In the genomic region with DNA sequence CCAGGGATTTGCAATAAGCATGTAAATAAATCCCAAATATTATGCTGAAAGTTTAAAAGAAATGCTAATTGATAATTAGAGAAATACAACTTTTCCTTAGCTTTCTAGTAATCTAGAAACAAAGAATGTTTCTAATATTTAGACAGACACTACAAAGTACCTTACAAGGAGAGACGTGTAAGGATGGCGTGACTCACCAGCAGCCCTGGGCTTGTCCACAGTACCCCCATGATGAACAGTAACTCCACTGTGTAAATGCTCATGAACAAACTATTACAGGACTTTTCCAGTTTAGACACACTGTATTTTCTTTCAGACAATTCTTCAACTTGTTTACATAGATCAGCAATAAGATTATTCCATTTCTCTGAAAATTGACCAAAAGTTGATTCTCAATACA, we compare ENCODE assay signal across 8 cellular contexts.
DNase-seq lines count a peak whose midpoint lies in the region; ATAC-seq and TF ChIP-seq lines count a peak whose summit lies in the region.
"Not testable (repeated sequence)": the region's sequence is repeated elsewhere in the genome, so short reads cannot be mapped to it uniquely, and the experiment has no call there.

No MANE protein-coding gene starts in this region.

- peak overlapping the region; percentile 31 for H3K4me3 Mint-ChIP-seq in CD4-positive, alpha-beta T cell
- H3K4me3 Mint-ChIP-seq in H9; central memory CD8-positive, alpha-beta T cell; stimulated activated effector memory CD8-positive, alpha-beta T cell treated with anti-CD3 and anti-CD28 coated beads, Interleukin-12 subunit alpha, Interleukin-12 subunit beta, amount 100 ng/mL, for 72 hours: not testable (repeated sequence)
- peak overlapping the region; percentile 30 for H3K4me3 Mint-ChIP-seq in activated T-helper 2 cell treated with anti-CD3 and anti-CD28 coated beads, Interferon-gamma antibody, Interleukin-2, Interleukin-4, amounts not matched to agents 10 μg/mL and 5 μg/mL and 100 μg/mL, durations not matched to agents 14 hours and 24 hours and 36 hours (ENCODE audit: low read depth)
- peak overlapping the region; percentile 70 for H3K4me3 Mint-ChIP-seq in natural killer cell

- H3K23ac ChIP-seq in H9 (ENCODE audit: insufficient read length, low read depth, low read length): not testable (repeated sequence)

- not testable (repeated sequence) for H3K18ac ChIP-seq in H9 (ENCODE audit: insufficient read length, low read depth, low read length)

- H4K8ac ChIP-seq in H9 (replicated peaks; ENCODE audit: insufficient read length, low read depth, low read length): not testable (repeated sequence)

- no CpG with 5 or more reads among the region's 2 CpGs for WGBS in H9 (ENCODE audit: extremely low coverage, insufficient read length, low lambda C conversion rate)

- not testable (repeated sequence) for H2AFZ ChIP-seq in H9 (ENCODE audit: low read length)

- not testable (repeated sequence) for H2BK120ac ChIP-seq in H9 (ENCODE audit: low read depth, low read length, poor library complexity, severe bottlenecking)

- H3K14ac ChIP-seq in H9 (ENCODE audit: insufficient read depth, low read length): not testable (repeated sequence)

- H2BK12ac ChIP-seq in H9 (ENCODE audit: insufficient read length, low read depth, low read length): not testable (repeated sequence)

- H3K9me3 ChIP-seq in CD4-positive, alpha-beta T cell (ENCODE audit: control insufficient read depth, low read length); H9 (ENCODE audit: control insufficient read depth, low read depth, low read length); iPS-20b (ENCODE audit: insufficient read depth, low read depth, low read length): not testable (repeated sequence)

- peaks cover 15% of the 10 kb centered on the region for H3K4me1 Mint-ChIP-seq in CD4-positive, alpha-beta T cell (ENCODE audit: low read depth)
- H3K4me1 Mint-ChIP-seq in H9: peaks cover 14 to 32% of the 10 kb centered on the region in 2 experiments
- not testable (repeated sequence) for H3K4me1 Mint-ChIP-seq in activated T-helper 2 cell treated with anti-CD3 and anti-CD28 coated beads, Interferon-gamma antibody, Interleukin-2, Interleukin-4, amounts not matched to agents 10 μg/mL and 5 μg/mL and 100 μg/mL, durations not matched to agents 14 hours and 24 hours and 36 hours (ENCODE audit: low read depth); central memory CD8-positive, alpha-beta T cell; stimulated activated effector memory CD8-positive, alpha-beta T cell treated with anti-CD3 and anti-CD28 coated beads, Interleukin-12 subunit alpha, Interleukin-12 subunit beta, amount 100 ng/mL, for 72 hours
- H3K4me1 Mint-ChIP-seq in natural killer cell: peaks cover 9 to 16% of the 10 kb centered on the region in 2 donors

- not testable (repeated sequence) for H3K79me2 ChIP-seq in H9 (ENCODE audit: insufficient read depth, low read length)

- not testable (repeated sequence) for H3K27me3 ChIP-seq in CD4-positive, alpha-beta T cell (ENCODE audit: control insufficient read depth, insufficient read depth, low read length); H9 (ENCODE audit: insufficient read depth, low read length); iPS-20b (ENCODE audit: insufficient read depth, low read length)

- not testable (repeated sequence) for H3K23me2 ChIP-seq in H9 (ENCODE audit: insufficient read length, low read depth, low read length, poor library complexity, severe bottlenecking)

- H2AK5ac ChIP-seq in H9 (ENCODE audit: insufficient read length, low read length): not testable (repeated sequence)

- H3K4me3 ChIP-seq in iPS-20b (ENCODE audit: low read length): not testable (repeated sequence)

- DNase-seq in CD4-positive, alpha-beta T cell; H9; activated T-helper 2 cell treated with anti-CD3 and anti-CD28 coated beads, Interferon-gamma antibody, Interleukin-2, Interleukin-4, amounts not matched to agents 10 μg/mL and 5 μg/mL and 100 μg/mL, durations not matched to agents 14 hours and 24 hours and 36 hours (ENCODE audit: low spot score); central memory CD8-positive, alpha-beta T cell (ENCODE audit: low spot score in 2 of 2); natural killer cell; stimulated activated effector memory CD8-positive, alpha-beta T cell treated with anti-CD3 and anti-CD28 coated beads, Interleukin-12 subunit alpha, Interleukin-12 subunit beta, amount 100 ng/mL, for 72 hours (ENCODE audit: low spot score in 2 of 2): not testable (repeated sequence)
- DNase-seq in SK-MEL-5 (ENCODE audit: low read depth, low spot score): peak; percentile 95

- POLR2A ChIA-PET in CD4-positive, alpha-beta T cell (lab: Charles Lee): not testable (repeated sequence)

- not testable (repeated sequence) for H2BK20ac ChIP-seq in H9 (ENCODE audit: low read depth, low read length, poor library complexity, severe bottlenecking)

- not testable (repeated sequence) for H3T11ph ChIP-seq in H9 (ENCODE audit: low read length)

- H2BK5ac ChIP-seq in H9 (ENCODE audit: insufficient read length, low read length): not testable (repeated sequence)

- in situ Hi-C loops in SK-MEL-5 (cut with HindIII; ENCODE audit: low pct_unique_long_range_greater_than_20kb, low sequenced_read_pairs): not testable (repeated sequence)

- H3K4ac ChIP-seq in H9 (ENCODE audit: low read depth, low read length): not testable (repeated sequence)

- H4K5ac ChIP-seq in H9 (ENCODE audit: insufficient read length, low read depth, low read length): not testable (repeated sequence)

- not testable (repeated sequence) for H4K91ac ChIP-seq in H9 (ENCODE audit: insufficient read length, low read depth, low read length)

- ATAC-seq in CD4-positive, alpha-beta T cell (ENCODE audit: poor library complexity); central memory CD8-positive, alpha-beta T cell (replicated peaks; ENCODE audit: extremely low read depth, poor library complexity, severe bottlenecking); natural killer cell; stimulated activated effector memory CD8-positive, alpha-beta T cell treated with anti-CD3 and anti-CD28 coated beads, Interleukin-12 subunit alpha, Interleukin-12 subunit beta, amount 100 ng/mL, for 72 hours: not testable (repeated sequence)

- H3K56ac ChIP-seq in H9 (ENCODE audit: insufficient read length, low read depth, low read length): not testable (repeated sequence)

- not testable (repeated sequence) for H3K4me2 ChIP-seq in H9 (ENCODE audit: insufficient read depth, insufficient read length, low read length)

- not testable (repeated sequence) for H3K9me3 Mint-ChIP-seq in CD4-positive, alpha-beta T cell; H9; activated T-helper 2 cell treated with anti-CD3 and anti-CD28 coated beads, Interferon-gamma antibody, Interleukin-2, Interleukin-4, amounts not matched to agents 10 μg/mL and 5 μg/mL and 100 μg/mL, durations not matched to agents 14 hours and 24 hours and 36 hours; central memory CD8-positive, alpha-beta T cell; natural killer cell; stimulated activated effector memory CD8-positive, alpha-beta T cell treated with anti-CD3 and anti-CD28 coated beads, Interleukin-12 subunit alpha, Interleukin-12 subunit beta, amount 100 ng/mL, for 72 hours

- not testable (repeated sequence) for H3K27ac ChIP-seq in CD4-positive, alpha-beta T cell (ENCODE audit: low read depth, low read length); H9 (ENCODE audit: insufficient read length, low read depth, low read length); iPS-20b (ENCODE audit: low read length)

- CTCF ChIA-PET in CD4-positive, alpha-beta T cell (lab: Charles Lee): interaction anchor here (0.6 kb wide), 1 partner anchor 475 kb away, joined by 3 read pairs; no protein-coding TSS in a partner anchor

- not testable (repeated sequence) for H4K20me1 ChIP-seq in H9 (ENCODE audit: control insufficient read depth, insufficient read depth, insufficient read length)

- intact Hi-C loops in CD4-positive, alpha-beta T cell (cut with DNase I, micrococcal nuclease): loop anchor here (5.0 to 10.0 kb wide), 11 partner anchors 77 to 1695 kb away; a partner anchor contains a TSS
- intact Hi-C loops in activated T-helper 2 cell treated with anti-CD3 and anti-CD28 coated beads, Interferon-gamma antibody, Interleukin-2, Interleukin-4, amounts not matched to agents 10 μg/mL and 5 μg/mL and 100 μg/mL, durations not matched to agents 14 hours and 24 hours and 36 hours (cut with micrococcal nuclease): loop anchor here (5.0 to 10.0 kb wide), 2 partner anchors 135 to 508 kb away; a partner anchor contains a TSS
- intact Hi-C loops in natural killer cell (cut with micrococcal nuclease): loop anchor here (5.0 kb wide), 2 partner anchors 412 to 507 kb away; a partner anchor contains a TSS

- peak overlapping the region; percentile 66 for H3K27ac Mint-ChIP-seq in CD4-positive, alpha-beta T cell
- H3K27ac Mint-ChIP-seq in H9 (peak overlapping the region; percentile 11 to 96 (median 93); a peak in 6 of 7 replicates), natural killer cell (peak overlapping the region; percentile 51 to 84)
- not testable (repeated sequence) for H3K27ac Mint-ChIP-seq in activated T-helper 2 cell treated with anti-CD3 and anti-CD28 coated beads, Interferon-gamma antibody, Interleukin-2, Interleukin-4, amounts not matched to agents 10 μg/mL and 5 μg/mL and 100 μg/mL, durations not matched to agents 14 hours and 24 hours and 36 hours
- peak overlapping the region; percentile 65 for H3K27ac Mint-ChIP-seq in central memory CD8-positive, alpha-beta T cell (ENCODE audit: low read depth)
- H3K27ac Mint-ChIP-seq in stimulated activated effector memory CD8-positive, alpha-beta T cell treated with anti-CD3 and anti-CD28 coated beads, Interleukin-12 subunit alpha, Interleukin-12 subunit beta, amount 100 ng/mL, for 72 hours: peak overlapping the region; percentile 76

- TF ChIP-seq CTCF in CD4-positive, alpha-beta T cell (IDR thresholded peaks at IDR 0.05); H9 (conservative IDR thresholded peaks at IDR 0.05); natural killer cell (IDR thresholded peaks at IDR 0.05): not testable (repeated sequence)

- not testable (repeated sequence) for H3K79me1 ChIP-seq in H9 (ENCODE audit: insufficient read depth, low read depth, low read length, poor library complexity, severe bottlenecking)

- H2BK15ac ChIP-seq in H9 (ENCODE audit: low read depth, low read length): not testable (repeated sequence)

- not testable (repeated sequence) for H3K27me3 Mint-ChIP-seq in CD4-positive, alpha-beta T cell; H9 (ENCODE audit: low read depth); activated T-helper 2 cell treated with anti-CD3 and anti-CD28 coated beads, Interferon-gamma antibody, Interleukin-2, Interleukin-4, amounts not matched to agents 10 μg/mL and 5 μg/mL and 100 μg/mL, durations not matched to agents 14 hours and 24 hours and 36 hours (ENCODE audit: low read depth); central memory CD8-positive, alpha-beta T cell; natural killer cell (ENCODE audit: low read depth in 2 of 2)

- not testable (repeated sequence) for H3K4me1 ChIP-seq in H9 (ENCODE audit: insufficient read depth, low read length); iPS-20b (ENCODE audit: insufficient read depth, low read length)

- H3K36me3 ChIP-seq in iPS-20b (ENCODE audit: insufficient read depth, low read depth, low read length): not testable (repeated sequence)

- H3K36me3 Mint-ChIP-seq in CD4-positive, alpha-beta T cell (ENCODE audit: low read depth): peaks cover 22% of the 10 kb centered on the region
- H3K36me3 Mint-ChIP-seq in H9 (ENCODE audit: insufficient read depth in 1 of 3, low read depth in 3 of 3): peaks cover 6 to 17% (median 12%) of the 10 kb centered on the region in 3 experiments; a peak in 6 of 7 replicates
- not testable (repeated sequence) for H3K36me3 Mint-ChIP-seq in activated T-helper 2 cell treated with anti-CD3 and anti-CD28 coated beads, Interferon-gamma antibody, Interleukin-2, Interleukin-4, amounts not matched to agents 10 μg/mL and 5 μg/mL and 100 μg/mL, durations not matched to agents 14 hours and 24 hours and 36 hours (ENCODE audit: low read depth); natural killer cell
- peaks cover 12% of the 10 kb centered on the region for H3K36me3 Mint-ChIP-seq in central memory CD8-positive, alpha-beta T cell (ENCODE audit: insufficient read depth)
- peaks cover 12% of the 10 kb centered on the region for H3K36me3 Mint-ChIP-seq in stimulated activated effector memory CD8-positive, alpha-beta T cell treated with anti-CD3 and anti-CD28 coated beads, Interleukin-12 subunit alpha, Interleukin-12 subunit beta, amount 100 ng/mL, for 72 hours

- not testable (repeated sequence) for H3K9ac ChIP-seq in H9 (ENCODE audit: extremely low read depth, insufficient read length, low read length)
- peak overlapping the region; percentile 64; the same call in 1 of the 2 replicates for H3K9ac ChIP-seq in iPS-20b (ENCODE audit: low read depth, low read length)
